9 cellular contexts compared by ENCODE assay signal in the genomic region with DNA sequence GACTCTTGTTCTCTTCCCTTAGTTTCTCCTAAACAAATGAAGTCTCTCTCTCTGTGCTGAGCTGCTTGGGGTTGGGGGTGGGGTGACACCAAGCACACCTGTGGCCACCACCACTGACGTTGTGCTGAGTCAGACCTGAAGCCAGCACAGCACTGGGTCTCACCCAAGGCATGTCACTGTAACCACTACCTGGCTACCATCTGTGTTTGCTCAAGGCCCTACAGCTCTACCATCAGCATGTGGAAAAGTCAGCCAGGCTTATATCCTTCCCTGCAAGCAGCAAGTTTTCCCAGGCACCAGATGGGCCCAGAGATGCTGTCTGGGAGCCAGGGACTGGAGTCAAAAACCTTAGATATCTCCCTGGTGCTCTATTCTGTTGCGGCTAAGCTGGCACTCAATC.
DNase-seq lines count a peak whose midpoint lies in the region; ATAC-seq and TF ChIP-seq lines count a peak whose summit lies in the region.
"Had no signal": no experiment of that assay in that cellular context is flagged by ENCODE, and none has a peak within 500 bp of the region (broad histone marks: within the 10 kb centered on the region; RNA-seq: fewer than 3 reads in every experiment).

No MANE protein-coding gene starts in this region.

- ATAC-seq in GM18868 (IDR thresholded peaks at IDR 0.05; ENCODE audit: unreplicated experiment) (peak; percentile 73), GM21576 (IDR thresholded peaks at IDR 0.05; ENCODE audit: unreplicated experiment) (peak; percentile 61), HG03520 (IDR thresholded peaks at IDR 0.05; ENCODE audit: unreplicated experiment) (peak; percentile 56)
- ATAC-seq: Panc1 had no signal

- DNase-seq in kidney tubule cell (ENCODE audit: low spot score) = peak; percentile 81
- no peak for DNase-seq in NCI-H526 (lab: John Stamatoyannopoulos, UW)
- DNase-seq in GM20000 (ENCODE audit: low spot score) = no peak
- no peak for DNase-seq in OCI-M2 (lab: John Stamatoyannopoulos, UW; ENCODE audit: unreplicated experiment)
- DNase-seq: stomach had no signal

- TF ChIP-seq CTCF in GM20000 (IDR thresholded peaks at IDR 0.05; ENCODE audit: extremely low read depth, missing control alignments) = no peak
